Comparison of ENCODE assay signal across 8 cellular contexts in genomic region chr9:72292874-72293607, GRCh38.
DNase-seq lines count a peak whose midpoint lies in the region; ATAC-seq, FAIRE-seq and TF ChIP-seq lines count a peak whose summit lies in the region.

No MANE protein-coding gene starts in this region.

- TF ChIP-seq CTCF in epithelial cell of esophagus (IDR thresholded peaks at IDR 0.05; ENCODE audit: insufficient read depth, low read depth, low read length, missing control alignments) (no peak), retinal pigment epithelial cell (conservative IDR thresholded peaks at IDR 0.05; ENCODE audit: low read depth, low read length) (no peak), GM10248 (IDR thresholded peaks at IDR 0.05; ENCODE audit: control extremely low read depth, extremely low read depth, low read depth, missing control alignments) (no peak), D721Med (IDR thresholded peaks at IDR 0.05; ENCODE audit: insufficient read depth, missing control alignments) (no peak)

- FAIRE-seq in D721Med (lab: Jason Lieb, UNC) = no peak

- POLR2A ChIA-PET in GM10248 (lab: Yijun Ruan, JAX) = no interaction called here

- CTCF ChIA-PET in GM10248 (lab: Yijun Ruan, JAX) = interaction anchor here (0.8 to 9.2 kb wide), 8 partner anchors 8 to 529 kb away, joined by 3 to 90 read pairs (median 4); no protein-coding TSS in a partner anchor

- ATAC-seq in GM18520 (IDR thresholded peaks at IDR 0.05; ENCODE audit: unreplicated experiment) (no peak), GM21576 (IDR thresholded peaks at IDR 0.05; ENCODE audit: unreplicated experiment) (no peak)

- H3K4me3 ChIP-seq in epithelial cell of esophagus (ENCODE audit: low read length) (no peak overlapping the region), retinal pigment epithelial cell (ENCODE audit: low read length) (no peak overlapping the region)

- peak; percentile 62 for DNase-seq in H4 (ENCODE audit: low spot score)
- peak; percentile 97 for DNase-seq in NCI-H460 (ENCODE audit: extremely low read depth, low read depth)
- DNase-seq in epithelial cell of esophagus (ENCODE audit: low read depth) = peak; percentile 81
- peak; percentile 70 for DNase-seq in retinal pigment epithelial cell (ENCODE audit: low read depth)
- DNase-seq in GM10248 (ENCODE audit: extremely low spot score) = no peak
- no peak for DNase-seq in D721Med (ENCODE audit: insufficient read length, low spot score)

Comparison
In these comparisons a context has a peak if more than half of its experiments do, and no peak if none do; other contexts are left out.
1. DNase-seq: peak in H4 (single experiment), NCI-H460 (single experiment), epithelial cell of esophagus (single experiment) and retinal pigment epithelial cell (single experiment); none in GM10248 (single experiment) and D721Med (single experiment).